1 cellular context compared by ENCODE assay signal in genomic region chr14:33916663-33917565, GRCh38.
TF ChIP-seq lines count a peak whose summit lies in the region.

No MANE protein-coding gene starts in this region.

TF ChIP-seq in K562, 482 proteins besides CTCF, POLR2A, EP300 and RAD21 (continued from another document and continues in another):
- TF ChIP-seq RBFOX2 (IDR thresholded peaks at IDR 0.05; ENCODE audit: low read depth, low read length) (no peak), NR1H2 (CRISPR knock-in tag; IDR thresholded peaks at IDR 0.05) (no peak), ZNF583 (CRISPR knock-in tag; IDR thresholded peaks at IDR 0.05) (no peak), ZNF75A (CRISPR knock-in tag; IDR thresholded peaks at IDR 0.05) (no peak), POLR2B (IDR thresholded peaks at IDR 0.05; ENCODE audit: low read depth, partially characterized antibody) (no peak), HOMEZ (CRISPR knock-in tag; IDR thresholded peaks at IDR 0.05) (no peak), C11orf30 (IDR thresholded peaks at IDR 0.05; ENCODE audit: low read depth) (peak; percentile 96), ZNF217 (CRISPR knock-in tag; IDR thresholded peaks at IDR 0.05) (no peak), ZNF766 (CRISPR knock-in tag; conservative IDR thresholded peaks at IDR 0.05) (peak; percentile 67), KAT8 (IDR thresholded peaks at IDR 0.05; ENCODE audit: low read depth) (no peak), ZSCAN32 (CRISPR knock-in tag; IDR thresholded peaks at IDR 0.05) (no peak), CCAR2 (IDR thresholded peaks at IDR 0.05; ENCODE audit: low read depth, low read length) (no peak), ZNF12 (CRISPR knock-in tag; IDR thresholded peaks at IDR 0.05) (no peak), CBX3 (IDR thresholded peaks at IDR 0.05; ENCODE audit: borderline replicate concordance in 1 of 2, low read length in 2 of 2) (no peak), HMG20A (CRISPR knock-in tag; conservative IDR thresholded peaks at IDR 0.05) (no peak), UBTF (IDR thresholded peaks at IDR 0.05; ENCODE audit: borderline replicate concordance in 1 of 2, low read depth in 2 of 2, low read length in 2 of 2) (no peak), ZFP30 (CRISPR knock-in tag; IDR thresholded peaks at IDR 0.05; ENCODE audit: borderline replicate concordance) (no peak), ADNP (tag; IDR thresholded peaks at IDR 0.05) (no peak), BRD9 (IDR thresholded peaks at IDR 0.05; ENCODE audit: low read depth, partially characterized antibody) (peak; percentile 42), RAD51 (IDR thresholded peaks at IDR 0.05; ENCODE audit: borderline replicate concordance, low read depth) (peak; percentile 97), ZNF41 (CRISPR knock-in tag; conservative IDR thresholded peaks at IDR 0.05) (no peak), ZNF324 (CRISPR knock-in tag; IDR thresholded peaks at IDR 0.05) (no peak), TEAD2 (tag; IDR thresholded peaks at IDR 0.05) (peak; percentile 76), SNRNP70 (optimal IDR thresholded peaks at IDR 0.05; ENCODE audit: low read depth, low read length) (no peak), CBX2 (IDR thresholded peaks at IDR 0.05; ENCODE audit: insufficient read depth, low read length, poor library complexity, severe bottlenecking) (no peak), ARID4B (CRISPR knock-in tag; IDR thresholded peaks at IDR 0.05) (no peak), PRPF4 (IDR thresholded peaks at IDR 0.05; ENCODE audit: insufficient read depth, low read depth, low read length, poor library complexity, severe bottlenecking) (no peak), RBBP5 (IDR thresholded peaks at IDR 0.05; ENCODE audit: borderline replicate concordance, insufficient read depth, low read length, poor library complexity, severe bottlenecking) (peak; percentile 78), POU5F1 (IDR thresholded peaks at IDR 0.05; ENCODE audit: borderline replicate concordance, low read depth, low read length, partially characterized antibody) (no peak), DLX4 (CRISPR knock-in tag; IDR thresholded peaks at IDR 0.05) (no peak), EP400 (IDR thresholded peaks at IDR 0.05) (peak; percentile 54), ZNF785 (CRISPR knock-in tag; IDR thresholded peaks at IDR 0.05) (no peak), PHF8 (IDR thresholded peaks at IDR 0.05; ENCODE audit: borderline replicate concordance, low read length) (no peak), XRCC5 (IDR thresholded peaks at IDR 0.05; ENCODE audit: low read depth, low read length) (no peak), GATA2 (CRISPR knock-in tag; IDR thresholded peaks at IDR 0.05) (peak; percentile 57; the same call in 1 of the 2 replicates), SREBF2 (CRISPR knock-in tag; IDR thresholded peaks at IDR 0.05) (no peak), RB1 (IDR thresholded peaks at IDR 0.05; ENCODE audit: low read depth) (no peak), ZNF280B (CRISPR knock-in tag; IDR thresholded peaks at IDR 0.05) (no peak), ELF1 (tag; IDR thresholded peaks at IDR 0.05) (peak; percentile 53; the same call in 1 of the 2 replicates), ZNF511 (CRISPR knock-in tag; IDR thresholded peaks at IDR 0.05) (no peak), CREM (IDR thresholded peaks at IDR 0.05; ENCODE audit: low read depth) (0 out of 2 replicates have a peak, but pooled peaks have one; percentile 16), ATF1 (CRISPR knock-in tag; IDR thresholded peaks at IDR 0.05) (no peak), ATF1 (tag; IDR thresholded peaks at IDR 0.05) (peak; percentile 33; the same call in 1 of the 2 replicates), ZNF609 (CRISPR knock-in tag; IDR thresholded peaks at IDR 0.05; ENCODE audit: borderline replicate concordance) (no peak), CTCFL (IDR thresholded peaks at IDR 0.05; ENCODE audit: borderline replicate concordance, insufficient read depth, low read depth, low read length, poor library complexity, severe bottlenecking) (no peak), ZNF398 (CRISPR knock-in tag; IDR thresholded peaks at IDR 0.05) (no peak), KDM1A (IDR thresholded peaks at IDR 0.05) (peak; percentile 24 to 36; a peak in 2 of 4 replicates), ZNF347 (CRISPR knock-in tag; IDR thresholded peaks at IDR 0.05; ENCODE audit: low read depth) (no peak)
